Comparison of ENCODE assay signal across 1 cellular context in the genomic region with DNA sequence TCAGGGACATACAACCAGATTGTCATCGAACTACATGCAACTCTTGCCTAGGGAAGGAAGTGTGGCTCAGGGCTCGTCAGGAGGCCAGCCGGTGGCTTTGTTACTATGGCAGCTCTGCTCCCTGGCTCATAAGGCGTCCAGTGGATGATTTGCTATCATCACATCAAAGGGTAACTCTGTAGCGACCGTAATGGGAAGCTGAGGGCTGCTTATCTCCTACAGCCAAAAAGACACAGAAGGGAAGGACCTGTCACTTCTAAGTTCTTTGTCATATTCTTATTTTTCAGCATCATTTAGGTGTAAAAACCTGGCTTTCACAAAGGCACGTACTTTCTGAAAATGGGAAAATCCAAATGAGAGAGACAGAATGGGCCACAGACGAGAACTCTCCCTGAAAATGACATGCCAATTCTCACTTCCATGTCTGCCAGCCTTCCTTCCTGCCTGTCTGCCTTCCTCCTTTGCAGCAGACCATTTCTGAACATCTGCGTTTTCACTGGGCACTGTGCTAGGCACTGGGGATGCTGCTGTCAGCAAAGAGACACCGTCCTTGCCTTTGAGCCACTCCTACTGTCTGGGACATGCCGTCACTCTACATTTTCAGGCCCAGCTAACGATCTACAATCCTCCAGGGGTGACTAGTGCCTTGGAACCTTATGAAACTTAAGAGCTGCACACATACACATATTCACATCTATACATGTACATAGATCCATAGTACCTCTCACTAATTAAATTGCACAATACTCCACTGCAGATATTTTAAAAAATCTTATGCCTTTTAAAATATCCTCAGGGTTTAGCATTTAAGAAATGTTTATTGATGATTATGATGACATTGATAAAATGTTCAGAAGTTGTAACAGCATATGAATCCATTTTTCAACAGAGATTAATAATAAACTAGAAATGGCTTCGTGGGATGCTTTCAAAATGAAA.
A peak's percentile ranks its signal among the peaks of the same experiment; 100 is the strongest.
TF ChIP-seq lines count a peak whose summit lies in the region.

No MANE protein-coding gene starts in this region.

TF ChIP-seq in K562, 482 proteins besides CTCF, POLR2A, EP300 and RAD21 (continued from another document):
- TF ChIP-seq, protein P1, sequence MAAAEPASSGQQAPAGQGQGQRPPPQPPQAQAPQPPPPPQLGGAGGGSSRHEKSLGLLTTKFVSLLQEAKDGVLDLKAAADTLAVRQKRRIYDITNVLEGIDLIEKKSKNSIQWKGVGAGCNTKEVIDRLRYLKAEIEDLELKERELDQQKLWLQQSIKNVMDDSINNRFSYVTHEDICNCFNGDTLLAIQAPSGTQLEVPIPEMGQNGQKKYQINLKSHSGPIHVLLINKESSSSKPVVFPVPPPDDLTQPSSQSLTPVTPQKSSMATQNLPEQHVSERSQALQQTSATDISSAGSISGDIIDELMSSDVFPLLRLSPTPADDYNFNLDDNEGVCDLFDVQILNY (CRISPR knock-in tag; IDR thresholded peaks at IDR 0.05) = no peak
- TF ChIP-seq KLF10 (CRISPR knock-in tag; IDR thresholded peaks at IDR 0.05) (no peak), KHSRP (IDR thresholded peaks at IDR 0.05) (no peak), DACH1 (IDR thresholded peaks at IDR 0.05; ENCODE audit: partially characterized antibody) (no peak), ZNF133 (CRISPR knock-in tag; IDR thresholded peaks at IDR 0.05) (no peak), CBX3 (IDR thresholded peaks at IDR 0.05; ENCODE audit: borderline replicate concordance in 1 of 2, low read length in 2 of 2) (peak in 1 of 2 experiments; percentile 50; a peak in 1 of 3 replicates), SMC3 (conservative IDR thresholded peaks at IDR 0.05; ENCODE audit: insufficient read depth, low read depth, low read length) (0 out of 2 replicates have a peak, but pooled peaks have one; percentile 16), TAL1 (IDR thresholded peaks at IDR 0.05) (peak; percentile 54), RAD51 (IDR thresholded peaks at IDR 0.05; ENCODE audit: borderline replicate concordance, low read depth) (no peak), PCBP2 (IDR thresholded peaks at IDR 0.05; ENCODE audit: low read depth, low read length, poor library complexity, severe bottlenecking) (no peak), CHD2 (IDR thresholded peaks at IDR 0.05; ENCODE audit: low read depth, low read length) (no peak), TEAD4 (IDR thresholded peaks at IDR 0.05; ENCODE audit: low read length) (peak; percentile 76), TEAD4 (CRISPR knock-in tag; IDR thresholded peaks at IDR 0.05; ENCODE audit: borderline replicate concordance) (no peak), ERF (CRISPR knock-in tag; IDR thresholded peaks at IDR 0.05) (no peak), POLR2AphosphoS5 (IDR thresholded peaks at IDR 0.05; ENCODE audit: control insufficient read depth, insufficient read depth, low read depth, low read length) (0 out of 2 replicates have a peak, but pooled peaks have one; percentile 36), MEIS2 (IDR thresholded peaks at IDR 0.05; ENCODE audit: partially characterized antibody) (peak; percentile 88), ZNF232 (CRISPR knock-in tag; IDR thresholded peaks at IDR 0.05) (no peak), ZNF431 (CRISPR knock-in tag; IDR thresholded peaks at IDR 0.05) (no peak), ELF2 (CRISPR knock-in tag; IDR thresholded peaks at IDR 0.05) (no peak), JUND (IDR thresholded peaks at IDR 0.05; ENCODE audit: borderline replicate concordance, low read depth, low read length) (0 out of 2 replicates have a peak, but pooled peaks have one; percentile 20), JUND (tag; IDR thresholded peaks at IDR 0.05; ENCODE audit: borderline replicate concordance, low read depth, low read length) (no peak), JUN (IDR thresholded peaks at IDR 0.05; ENCODE audit: borderline replicate concordance, low read depth, low read length) (0 out of 2 replicates have a peak, but pooled peaks have one; percentile 17), JUN (CRISPR knock-in tag; IDR thresholded peaks at IDR 0.05; ENCODE audit: borderline replicate concordance) (no peak), NRF1 (conservative IDR thresholded peaks at IDR 0.05 in 1 of 2, IDR thresholded peaks at IDR 0.05 in 1 of 2) (no peak), SNRNP70 (optimal IDR thresholded peaks at IDR 0.05; ENCODE audit: low read depth, low read length) (no peak), ZNF24 (IDR thresholded peaks at IDR 0.05) (no peak), SRSF1 (IDR thresholded peaks at IDR 0.05; ENCODE audit: low read depth, low read length) (no peak), NFE2 (IDR thresholded peaks at IDR 0.05; ENCODE audit: low read depth) (no peak), ZNF76 (CRISPR knock-in tag; IDR thresholded peaks at IDR 0.05; ENCODE audit: borderline replicate concordance) (no peak), ZNF311 (CRISPR knock-in tag; IDR thresholded peaks at IDR 0.05) (no peak), CXXC5 (CRISPR knock-in tag; IDR thresholded peaks at IDR 0.05) (peak; percentile 42; the same call in 1 of the 2 replicates)
- TF ChIP-seq, protein P2, sequence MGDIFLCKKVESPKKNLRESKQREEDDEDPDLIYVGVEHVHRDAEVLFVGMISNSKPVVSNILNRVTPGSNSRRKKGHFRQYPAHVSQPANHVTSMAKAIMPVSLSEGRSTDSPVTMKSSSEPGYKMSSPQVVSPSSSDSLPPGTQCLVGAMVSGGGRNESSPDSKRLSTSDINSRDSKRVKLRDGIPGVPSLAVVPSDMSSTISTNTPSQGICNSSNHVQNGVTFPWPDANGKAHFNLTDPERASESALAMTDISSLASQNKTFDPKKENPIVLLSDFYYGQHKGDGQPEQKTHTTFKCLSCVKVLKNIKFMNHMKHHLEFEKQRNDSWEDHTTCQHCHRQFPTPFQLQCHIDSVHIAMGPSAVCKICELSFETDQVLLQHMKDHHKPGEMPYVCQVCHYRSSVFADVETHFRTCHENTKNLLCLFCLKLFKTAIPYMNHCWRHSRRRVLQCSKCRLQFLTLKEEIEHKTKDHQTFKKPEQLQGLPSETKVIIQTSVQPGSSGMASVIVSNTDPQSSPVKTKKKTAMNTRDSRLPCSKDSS (IDR thresholded peaks at IDR 0.05; ENCODE audit: low read depth, partially characterized antibody) = no peak
